In genomic region chr6:7344773-7345530, GRCh38 we compare ENCODE assay signal across 12 cellular contexts. TPM values are rescaled to one million over a fixed set of nuclear protein-coding genes. Genes with fewer than 3 reads are reported as not detected.
"Had no signal": no experiment of that assay in that cellular context is flagged by ENCODE, and none has a peak within 500 bp of the region (broad histone marks: within the 10 kb centered on the region; RNA-seq: fewer than 3 reads in every experiment).

No MANE protein-coding gene starts in this region.

RNA-seq across cellular contexts. Expression of gene CAGE1, which starts 44.6 kb away (rescaled TPM):
- total RNA-seq: bronchial epithelial cell, epithelial cell of proximal tubule, gastrocnemius medialis, left ventricle myocardium inferior, mesenteric fat pad, myocyte, psoas muscle, sigmoid colon, spleen, temporal lobe had no signal
- polyA plus RNA-seq: lung, neural cell, spleen had no signal
